ENCODE assay signal across 8 cellular contexts in genomic region chr22:39315389-39315788, GRCh38. TPM values are rescaled to one million over a fixed set of nuclear protein-coding genes. Genes with fewer than 3 reads are reported as not detected.
DNase-seq lines count a peak whose midpoint lies in the region; ATAC-seq and TF ChIP-seq lines count a peak whose summit lies in the region.

No MANE protein-coding gene starts in this region.

- H4K20me1 ChIP-seq in SK-N-SH (ENCODE audit: insufficient read depth) = peaks cover 76% of the 10 kb centered on the region

- peak overlapping the region in 1 of 2 experiments; percentile 39; a peak in 1 of 4 replicates for H3K27ac ChIP-seq in SK-N-SH (ENCODE audit: low read depth in 2 of 2, low read length in 1 of 2)
- peak overlapping the region; percentile 52 to 99 (median 79) for H3K27ac ChIP-seq in esophagus muscularis mucosa (replicated peaks in 1 of 4)
- H3K27ac ChIP-seq in gastrocnemius medialis = peak overlapping the region; percentile 86 to 98 (median 91)

- H3K9ac ChIP-seq in SK-N-SH = peak overlapping the region; percentile 52; the same call in 1 of the 2 replicates

- CTCF ChIA-PET in SK-N-SH (lab: Yijun Ruan, JAX) = interaction anchor here (0.8 to 4.7 kb wide), 10 partner anchors 9 to 214 kb away, joined by 3 to 15 read pairs (median 5); no protein-coding TSS in a partner anchor
- CTCF ChIA-PET in T-cell (lab: Charles Lee) = interaction anchor here (1.1 to 5.6 kb wide), 4 partner anchors 141 to 445 kb away, joined by 4 to 55 read pairs (median 7); no protein-coding TSS in a partner anchor

- H3K4me3 ChIP-seq in SK-N-SH (ENCODE audit: low read depth in 2 of 2, low read length in 1 of 2) (no peak overlapping the region; a peak in 2 of 4 replicates), esophagus muscularis mucosa (no peak overlapping the region), gastrocnemius medialis (peak overlapping the region in 2 of 4 donors; percentile 24 to 33)

- no peak for TF ChIP-seq RAD21 in SK-N-SH (IDR thresholded peaks at IDR 0.05; ENCODE audit: low read length)

- intact Hi-C loops in esophagus muscularis mucosa (cut with DNase I) (loop anchor here (5.0 kb wide), 2 partner anchors 163 to 303 kb away; partner anchors contain the start of genes APOBEC3C and CBX7), gastrocnemius medialis (cut with DNase I; ENCODE audit: low total_unique reads) (no loop called here)

- WGBS in SK-N-SH (ENCODE audit: low lambda C conversion rate) = no CpG with 5 or more reads among the region's 13 CpGs
- 87% methylated on average over 3 of the region's 13 CpGs for WGBS in esophagus muscularis mucosa

- TF ChIP-seq EP300 in SK-N-SH (IDR thresholded peaks at IDR 0.05; ENCODE audit: borderline replicate concordance in 1 of 2, low read depth in 1 of 2, low read length in 1 of 2) (no peak), esophagus muscularis mucosa (IDR thresholded peaks at IDR 0.05) (no peak)

- H3K79me2 ChIP-seq in SK-N-SH (ENCODE audit: insufficient read depth) = peaks cover 44% of the 10 kb centered on the region

- peaks cover 43 to 73% (median 56%) of the 10 kb centered on the region in 3 donors for H3K4me1 Mint-ChIP-seq in T-cell

- ATAC-seq in SK-N-SH treated with all-trans-retinoic acid at 6 μM for 48 hours (no peak), T-cell (replicated peaks in 1 of 4) (no peak), gastrocnemius medialis (no peak), HG03469 (IDR thresholded peaks at IDR 0.05; ENCODE audit: unreplicated experiment) (no peak)

- H3K9me3 ChIP-seq in SK-N-SH (no peaks in the 10 kb centered on the region), esophagus muscularis mucosa (no peaks in the 10 kb centered on the region), gastrocnemius medialis (no peaks in the 10 kb centered on the region)

- H3K9me3 Mint-ChIP-seq in T-cell = no peaks in the 10 kb centered on the region

- TF ChIP-seq CTCF in SK-N-SH (IDR thresholded peaks at IDR 0.05) (no peak), esophagus muscularis mucosa (IDR thresholded peaks at IDR 0.05) (no peak), gastrocnemius medialis (IDR thresholded peaks at IDR 0.05 in 4 of 5, conservative IDR thresholded peaks at IDR 0.05 in 1 of 5) (no peak)

- no peak overlapping the region for H2AFZ ChIP-seq in SK-N-SH (ENCODE audit: low read depth)

- H3K27me3 ChIP-seq in SK-N-SH (ENCODE audit: insufficient read depth) = no peaks in the 10 kb centered on the region
- H3K27me3 ChIP-seq in esophagus muscularis mucosa = no peaks in the 10 kb centered on the region
- H3K27me3 ChIP-seq in gastrocnemius medialis = no peaks in the 10 kb centered on the region

- H3K27me3 Mint-ChIP-seq in T-cell = no peaks in the 10 kb centered on the region

- H3K4me1 ChIP-seq in SK-N-SH (ENCODE audit: control insufficient read depth in 1 of 2, insufficient read depth in 2 of 2, low read depth in 1 of 2, low read length in 1 of 2) = peaks cover 12 to 24% of the 10 kb centered on the region in 2 experiments; a peak in 2 of 4 replicates
- H3K4me1 ChIP-seq in esophagus muscularis mucosa = peaks cover 52 to 68% (median 59%) of the 10 kb centered on the region in 4 donors
- H3K4me1 ChIP-seq in gastrocnemius medialis = peaks cover 50 to 54% of the 10 kb centered on the region in 2 donors

- in situ Hi-C loops in gastrocnemius medialis (cut with MboI; ENCODE audit: low sequenced_read_pairs in 4 of 4) = loop anchor here in 2 of 4 donors (5.0 to 25.0 kb wide), 2 partner anchors 78 to 197 kb away; partner anchors contain the start of genes ATF4 (in 1 of the 2) and MIEF1 (in 1 of the 2)

- DNase-seq in SK-N-SH = no peak
- DNase-seq in T-cell = no peak
- no peak for DNase-seq in esophagus muscularis mucosa (ENCODE audit: extremely low spot score)
- no peak for DNase-seq in gastrocnemius medialis
- DNase-seq in Kasumi-1 (lab: John Stamatoyannopoulos, UW) = no peak
- DNase-seq in DMS153 treated with DMSO at 0.1 percent for 48 hours (lab: John Stamatoyannopoulos, UW; ENCODE audit: unreplicated experiment) = no peak

- H3K9me2 ChIP-seq in SK-N-SH = no peaks in the 10 kb centered on the region

- POLR2A ChIA-PET in SK-N-SH (lab: Yijun Ruan, JAX) (no interaction called here), T-cell (lab: Charles Lee) (interaction anchor here in 1 of 2 donors (0.6 kb wide), 1 partner anchor 147 kb away, joined by 5 read pairs; no protein-coding TSS in a partner anchor)

- no peak overlapping the region for H3K4me3 Mint-ChIP-seq in T-cell

- H3F3A ChIP-seq in SK-N-SH (replicated peaks; ENCODE audit: insufficient read depth) = peaks cover 35% of the 10 kb centered on the region

- TF ChIP-seq POLR2A in esophagus muscularis mucosa (IDR thresholded peaks at IDR 0.05; ENCODE audit: low read depth) = no peak
- no peak for TF ChIP-seq POLR2A in gastrocnemius medialis (IDR thresholded peaks at IDR 0.05)

- peak overlapping the region; percentile 84 for H3K4me2 ChIP-seq in SK-N-SH

- peak overlapping the region; percentile 44 to 99 for H3K27ac Mint-ChIP-seq in T-cell

- H3K36me3 Mint-ChIP-seq in T-cell = peaks cover 67% of the 10 kb centered on the region

- H3K36me3 ChIP-seq in SK-N-SH (replicated peaks in 1 of 2; ENCODE audit: control insufficient read depth in 1 of 2, insufficient read depth in 2 of 2, low read length in 1 of 2) (peaks cover 31 to 57% of the 10 kb centered on the region in 2 experiments), esophagus muscularis mucosa (peaks cover 60 to 71% (median 70%) of the 10 kb centered on the region in 4 donors), gastrocnemius medialis (peaks cover 4 to 68% of the 10 kb centered on the region in 2 donors)

TF ChIP-seq in SK-N-SH, 30 proteins besides CTCF, POLR2A, EP300 and RAD21 (continues in another document):
- TF ChIP-seq YY1 (IDR thresholded peaks at IDR 0.05; ENCODE audit: low read depth) (no peak), MAX (IDR thresholded peaks at IDR 0.05; ENCODE audit: low read depth) (no peak), RXRA (IDR thresholded peaks at IDR 0.05; ENCODE audit: borderline replicate concordance, low read depth) (no peak), TEAD4 (IDR thresholded peaks at IDR 0.05; ENCODE audit: borderline replicate concordance, insufficient read depth) (no peak), NFIC (IDR thresholded peaks at IDR 0.05; ENCODE audit: borderline replicate concordance) (no peak), RCOR1 (IDR thresholded peaks at IDR 0.05; ENCODE audit: low read length) (no peak)

TF ChIP-seq in SK-N-SH treated with all-trans-retinoic acid at 6 μM for 48 hours, 23 proteins besides CTCF, POLR2A, EP300 and RAD21 (continues in another document):
- TF ChIP-seq ZNF70 (CRISPR knock-in tag; IDR thresholded peaks at IDR 0.05) = no peak
- TF ChIP-seq ZFP30 (CRISPR knock-in tag; IDR thresholded peaks at IDR 0.05) = no peak
- TF ChIP-seq BACH2 (CRISPR knock-in tag; IDR thresholded peaks at IDR 0.05; ENCODE audit: borderline replicate concordance) = no peak
- no peak for TF ChIP-seq ZNF565 (CRISPR knock-in tag; conservative IDR thresholded peaks at IDR 0.05; ENCODE audit: low read depth)
- TF ChIP-seq ARNTL (CRISPR knock-in tag; IDR thresholded peaks at IDR 0.05; ENCODE audit: borderline replicate concordance, low read depth) = no peak
- TF ChIP-seq TOX (CRISPR knock-in tag; IDR thresholded peaks at IDR 0.05; ENCODE audit: borderline replicate concordance) = no peak
- no peak for TF ChIP-seq POU6F1 (CRISPR knock-in tag; IDR thresholded peaks at IDR 0.05; ENCODE audit: borderline replicate concordance, low read depth)
- no peak for TF ChIP-seq PPARA (CRISPR knock-in tag; IDR thresholded peaks at IDR 0.05; ENCODE audit: borderline replicate concordance)
- no peak for TF ChIP-seq PATZ1 (CRISPR knock-in tag; IDR thresholded peaks at IDR 0.05; ENCODE audit: borderline replicate concordance)
- TF ChIP-seq ZNF8 (CRISPR knock-in tag; IDR thresholded peaks at IDR 0.05) = no peak
- TF ChIP-seq ZC3H10 (CRISPR knock-in tag; IDR thresholded peaks at IDR 0.05) = no peak
- no peak for TF ChIP-seq SNAI2 (CRISPR knock-in tag; IDR thresholded peaks at IDR 0.05)

RNA-seq across cellular contexts. Expression of gene RPL3, which starts 4.0 kb away (rescaled TPM):
- polyA plus RNA-seq in SK-N-SH (2012; rRNA removed) = 4,089 and 4,976 TPM in 2 replicates
- 3,345 and 4,370 TPM in 2 replicates for polyA plus RNA-seq in SK-N-SH (2012; cell fraction: cytosol; rRNA removed)
- 1,624 and 1,631 TPM in 2 replicates for polyA plus RNA-seq in SK-N-SH (2012; cell fraction: nucleus; rRNA removed)
- total RNA-seq in T-cell (1,000 to 10,000 TPM; 3,304 to 3,660 (median 3,479) TPM), esophagus muscularis mucosa (1,000 to 10,000 TPM; 2,019 to 2,284 (median 2,183) TPM), gastrocnemius medialis (100 to 1,000 TPM; 261 to 680 (median 391) TPM)

RNA-seq across cellular contexts. Expression of gene SYNGR1, which starts 34.4 kb away (rescaled TPM):
- polyA plus RNA-seq in SK-N-SH (2012; rRNA removed) = 18.1 and 18.7 TPM in 2 replicates
- polyA plus RNA-seq in SK-N-SH (2012; cell fraction: cytosol; rRNA removed) = 6.5 and 12.2 TPM in 2 replicates
- polyA plus RNA-seq in SK-N-SH (2012; cell fraction: nucleus; rRNA removed) = 29.3 and 35.7 TPM in 2 replicates
- total RNA-seq in T-cell (1 to 10 TPM; 1.1 to 4.3 (median 2.7) TPM), esophagus muscularis mucosa (10 to 100 TPM; 14.4 to 29.4 (median 24.0) TPM), gastrocnemius medialis (10 to 100 TPM in 2 of 4 donors, 1 to 10 TPM in 2; 2.8 to 17.2 (median 9.7) TPM)
